In the genomic region with DNA sequence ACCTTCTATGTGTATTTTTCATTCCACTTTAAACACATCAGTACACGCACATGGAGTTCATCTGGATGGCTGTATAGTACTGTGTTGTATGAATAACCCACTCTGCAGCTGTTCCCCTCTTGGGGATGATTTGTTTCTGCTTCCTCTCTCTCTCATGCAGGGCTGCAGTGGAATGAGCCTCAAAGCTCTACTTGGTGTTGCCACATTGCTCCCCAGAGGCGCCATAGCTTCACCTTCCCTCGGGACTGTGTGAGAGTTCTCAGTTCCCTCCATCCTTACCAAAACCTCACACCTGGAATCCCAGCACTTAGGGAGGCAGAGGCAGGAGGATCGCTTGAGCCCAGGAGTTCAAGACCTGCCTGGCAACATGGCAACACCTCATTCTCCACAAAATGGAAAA, we compare ENCODE assay signal across 13 cellular contexts. TPM values are rescaled to one million over a fixed set of nuclear protein-coding genes. Genes with fewer than 3 reads are reported as not detected.
A peak's percentile ranks its signal among the peaks of the same experiment; 100 is the strongest.
DNase-seq lines count a peak whose midpoint lies in the region; ATAC-seq, FAIRE-seq and TF ChIP-seq lines count a peak whose summit lies in the region.
"Had no signal": no experiment of that assay in that cellular context is flagged by ENCODE, and none has a peak within 500 bp of the region (broad histone marks: within the 10 kb centered on the region; RNA-seq: fewer than 3 reads in every experiment).

No MANE protein-coding gene starts in this region.

- no peak overlapping the region for H3K9ac ChIP-seq in smooth muscle cell (ENCODE audit: low read depth)
- H3K9ac ChIP-seq: parathyroid adenoma had no signal

- H3K27ac ChIP-seq in CD8-positive, alpha-beta memory T cell (ENCODE audit: low read depth, low read length): no peak overlapping the region
- H3K27ac ChIP-seq in smooth muscle cell (ENCODE audit: low read depth): no peak overlapping the region
- H3K27ac ChIP-seq: parathyroid adenoma had no signal

- TF ChIP-seq CTCF in chondrocyte (IDR thresholded peaks at IDR 0.05) (no peak), smooth muscle cell (IDR thresholded peaks at IDR 0.05; ENCODE audit: borderline replicate concordance, insufficient read depth, poor library complexity, severe bottlenecking) (no peak)

- H3K79me2 ChIP-seq in smooth muscle cell (ENCODE audit: low read depth): no peaks in the 10 kb centered on the region
- H3K79me2 ChIP-seq: parathyroid adenoma had no signal

- no peaks in the 10 kb centered on the region for H3K27me3 Mint-ChIP-seq in chondrocyte (ENCODE audit: low read depth)
- H3K27me3 Mint-ChIP-seq in CD8-positive, alpha-beta memory T cell: no peaks in the 10 kb centered on the region
- H3K27me3 Mint-ChIP-seq: brain had no signal

- no peak for DNase-seq in GM12892 (ENCODE audit: insufficient read length)
- DNase-seq in chondrocyte (ENCODE audit: low spot score): no peak
- DNase-seq in stimulated activated CD4-positive, alpha-beta T cell treated with anti-CD3 and anti-CD28 coated beads, Interleukin-2, amount 100 ng/mL, for 48 hours: no peak
- DNase-seq in GM19238 (ENCODE audit: insufficient read length, low spot score): no peak
- no peak for DNase-seq in CD8-positive, alpha-beta memory T cell
- no peak for DNase-seq in smooth muscle cell (lab: John Stamatoyannopoulos, UW; ENCODE audit: unreplicated experiment)
- DNase-seq: NCI-H187 treated with DMSO at 0.1 percent for 48 hours had no signal

- H3K4me3 Mint-ChIP-seq in chondrocyte (ENCODE audit: unreplicated experiment): no peak overlapping the region
- no peak overlapping the region for H3K4me3 Mint-ChIP-seq in CD8-positive, alpha-beta memory T cell
- H3K4me3 Mint-ChIP-seq: brain had no signal

- peaks cover 5% of the 10 kb centered on the region for H3F3A ChIP-seq in smooth muscle cell (ENCODE audit: low read depth)

- no peaks in the 10 kb centered on the region for H3K9me3 Mint-ChIP-seq in chondrocyte (ENCODE audit: low read depth)
- no peaks in the 10 kb centered on the region for H3K9me3 Mint-ChIP-seq in CD8-positive, alpha-beta memory T cell
- H3K9me3 Mint-ChIP-seq: brain had no signal

- H3K4me2 ChIP-seq in smooth muscle cell: no peak overlapping the region

- peak; percentile 92 for FAIRE-seq in GM12892 (lab: Jason Lieb, UNC)
- FAIRE-seq: urothelium cell line had no signal

- ATAC-seq in GM19467 (IDR thresholded peaks at IDR 0.05; ENCODE audit: unreplicated experiment): peak; percentile 71
- peak; percentile 76 for ATAC-seq in HG03139 (IDR thresholded peaks at IDR 0.05; ENCODE audit: unreplicated experiment)

- H3K36me3 Mint-ChIP-seq in chondrocyte (ENCODE audit: low read depth): peaks cover 7% of the 10 kb centered on the region
- H3K36me3 Mint-ChIP-seq in CD8-positive, alpha-beta memory T cell: peaks cover 22 to 67% (median 27%) of the 10 kb centered on the region in 3 donors

- peaks cover 3% of the 10 kb centered on the region for H3K36me3 ChIP-seq in CD8-positive, alpha-beta memory T cell (ENCODE audit: insufficient read depth, low read length)
- no peaks in the 10 kb centered on the region for H3K36me3 ChIP-seq in smooth muscle cell (ENCODE audit: low read depth)

- CTCF ChIA-PET in CD8-positive, alpha-beta memory T cell (lab: Charles Lee): interaction anchor here (0.7 to 2.5 kb wide), 8 partner anchors 11 to 99 kb away, joined by 3 to 10 read pairs (median 4); no protein-coding TSS in a partner anchor

- H3K27ac Mint-ChIP-seq in chondrocyte (ENCODE audit: unreplicated experiment): peak overlapping the region; percentile 39
- H3K27ac Mint-ChIP-seq in CD8-positive, alpha-beta memory T cell: peak overlapping the region in 3 of 8 donors; percentile 11 to 63 (median 63)

- H3K4me3 ChIP-seq in CD8-positive, alpha-beta memory T cell (ENCODE audit: low read length): no peak overlapping the region
- no peak overlapping the region for H3K4me3 ChIP-seq in smooth muscle cell

- H4K20me1 ChIP-seq in smooth muscle cell (ENCODE audit: low read depth): no peaks in the 10 kb centered on the region

- no peak for TF ChIP-seq POLR2A in GM12892 (IDR thresholded peaks at IDR 0.05; ENCODE audit: low read depth, low read length)

- POLR2A ChIA-PET in CD8-positive, alpha-beta memory T cell (lab: Charles Lee): interaction anchor here (0.6 kb wide), 1 partner anchor 82 kb away, joined by 4 read pairs; no protein-coding TSS in a partner anchor

- peaks cover 41% of the 10 kb centered on the region for H3K4me1 ChIP-seq in CD8-positive, alpha-beta memory T cell (ENCODE audit: insufficient read depth, low read length)
- H3K4me1 ChIP-seq in smooth muscle cell (ENCODE audit: low read depth): peaks cover 7% of the 10 kb centered on the region
- H3K4me1 ChIP-seq: parathyroid adenoma had no signal

- H3K4me1 Mint-ChIP-seq in chondrocyte (ENCODE audit: low read depth): peaks cover 29% of the 10 kb centered on the region
- peaks cover 72 to 94% (median 84%) of the 10 kb centered on the region in 3 donors for H3K4me1 Mint-ChIP-seq in CD8-positive, alpha-beta memory T cell

- H3K27me3 ChIP-seq in CD8-positive, alpha-beta memory T cell (ENCODE audit: insufficient read depth, low read length, poor library complexity, severe bottlenecking): no peaks in the 10 kb centered on the region
- H3K27me3 ChIP-seq in smooth muscle cell (ENCODE audit: low read depth): no peaks in the 10 kb centered on the region

- 97% methylated on average over 4 of the region's 4 CpGs for WGBS in smooth muscle cell (ENCODE audit: low lambda C conversion rate)

- no peaks in the 10 kb centered on the region for H3K9me3 ChIP-seq in CD8-positive, alpha-beta memory T cell (ENCODE audit: low read length)
- H3K9me3 ChIP-seq in smooth muscle cell (replicated peaks; ENCODE audit: low read depth): no peaks in the 10 kb centered on the region

- H2AFZ ChIP-seq in smooth muscle cell (ENCODE audit: low read depth): no peak overlapping the region
- H2AFZ ChIP-seq: parathyroid adenoma had no signal

RNA-seq across cellular contexts. Expression of a gene that starts 28.4 kb away (rescaled TPM):
- 100 TPM for polyA plus RNA-seq in GM12892 (2012; ENCODE audit: missing spikeins)
- total RNA-seq in chondrocyte (0.63 to 5.7 TPM (median 5.7 TPM) in 3 replicates), smooth muscle cell (33.0 and 46.4 TPM in 2 replicates)
- total RNA-seq in CD8-positive, alpha-beta memory T cell: 10 to 100 TPM; 61.5 to 62.8 TPM
- polyA plus RNA-seq in CD8-positive, alpha-beta memory T cell: 232 TPM
- 26.8 and 32.4 TPM in 2 replicates for polyA plus RNA-seq in smooth muscle cell
- total RNA-seq: SK-MEL-5 had no signal
